1 cellular context compared by ENCODE assay signal in genomic region chr4:118888666-118889312, GRCh38.
TF ChIP-seq lines count a peak whose summit lies in the region.

TSS of gene SYNPO2 (plus strand) at chr4:118888854. CDS start at chr4:118889037, 183 bp downstream.

TF ChIP-seq in HepG2, 621 proteins besides CTCF, POLR2A, EP300 and RAD21 (continued from another document):
- 0 out of 2 replicates have a peak, but pooled peaks have one; percentile 9 for TF ChIP-seq ZNF687 (CRISPR knock-in tag; IDR thresholded peaks at IDR 0.05)
- peak; percentile 57 for TF ChIP-seq HNRNPLL (IDR thresholded peaks at IDR 0.05; ENCODE audit: low read depth, low read length, poor library complexity, severe bottlenecking)
- no peak for TF ChIP-seq MYNN (CRISPR knock-in tag; IDR thresholded peaks at IDR 0.05; ENCODE audit: low read depth)
- TF ChIP-seq, protein P1, sequence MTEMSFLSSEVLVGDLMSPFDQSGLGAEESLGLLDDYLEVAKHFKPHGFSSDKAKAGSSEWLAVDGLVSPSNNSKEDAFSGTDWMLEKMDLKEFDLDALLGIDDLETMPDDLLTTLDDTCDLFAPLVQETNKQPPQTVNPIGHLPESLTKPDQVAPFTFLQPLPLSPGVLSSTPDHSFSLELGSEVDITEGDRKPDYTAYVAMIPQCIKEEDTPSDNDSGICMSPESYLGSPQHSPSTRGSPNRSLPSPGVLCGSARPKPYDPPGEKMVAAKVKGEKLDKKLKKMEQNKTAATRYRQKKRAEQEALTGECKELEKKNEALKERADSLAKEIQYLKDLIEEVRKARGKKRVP (CRISPR knock-in tag; IDR thresholded peaks at IDR 0.05): peak in 1 of 2 experiments; percentile 21; a peak in 1 of 4 replicates
- TF ChIP-seq MAF1 (CRISPR knock-in tag; IDR thresholded peaks at IDR 0.05; ENCODE audit: borderline replicate concordance): no peak
- TF ChIP-seq CBX2 (IDR thresholded peaks at IDR 0.05; ENCODE audit: low read depth, low read length): 0 out of 2 replicates have a peak, but pooled peaks have one; percentile 39
- no peak for TF ChIP-seq CBX2 (CRISPR knock-in tag; IDR thresholded peaks at IDR 0.05; ENCODE audit: low read depth)
- TF ChIP-seq CEBPB (IDR thresholded peaks at IDR 0.05; ENCODE audit: borderline replicate concordance, low read depth, low read length): 0 out of 2 replicates have a peak, but pooled peaks have one; percentile 28
- no peak for TF ChIP-seq SMAD1 (CRISPR knock-in tag; IDR thresholded peaks at IDR 0.05; ENCODE audit: borderline replicate concordance, low read depth)
TF ChIP-seq in HepG2: peak in this region for 7.
